27 cellular contexts compared by ENCODE assay signal in the genomic region with DNA sequence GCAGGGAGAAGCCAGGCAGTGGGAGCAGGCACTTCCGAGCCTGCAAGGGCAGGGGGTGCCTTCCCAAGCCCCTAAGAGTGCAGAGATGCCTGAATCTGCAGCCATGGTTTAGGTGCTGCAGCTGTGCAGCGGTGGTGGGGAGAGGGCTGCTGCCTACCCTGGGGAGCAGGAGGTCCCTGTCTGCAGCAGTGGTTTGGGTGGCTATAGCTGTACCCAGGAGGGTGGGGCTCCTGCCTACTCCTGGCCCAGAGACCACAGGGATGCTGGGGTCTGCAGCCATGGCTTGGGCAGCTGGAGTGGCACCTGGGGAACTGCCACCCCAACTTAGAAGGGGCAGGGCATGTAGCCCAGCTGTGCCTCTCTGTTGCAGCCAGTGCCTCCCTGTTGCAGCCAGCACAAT.
"Had no signal": no experiment of that assay in that cellular context is flagged by ENCODE, and none has a peak within 500 bp of the region (broad histone marks: within the 10 kb centered on the region; RNA-seq: fewer than 3 reads in every experiment).

No MANE protein-coding gene starts in this region.

- H3K36me3 ChIP-seq: esophagus squamous epithelium, gastrocnemius medialis, heart left ventricle, left ventricle myocardium inferior, lower lobe of right lung had no signal

- DNase-seq: effector CD8-positive, alpha-beta T cell; effector memory CD8-positive, alpha-beta T cell; endodermal cell; erythroblast; esophagus squamous epithelium; foreskin fibroblast; foreskin melanocyte; gastrocnemius medialis; hypothalamus; immature natural killer cell; islet precursor cell; kidney; kidney glomerular epithelial cell; left colon; left ventricle myocardium inferior; lower lobe of right lung; mesenchymal stem cell; mucosa of descending colon; naive B cell had no signal

- H3K4me2 ChIP-seq: hepatocyte had no signal

- H3K4me3 Mint-ChIP-seq: dendritic cell treated with granulocyte-macrophage colony-stimulating factor and Interleukin-4, amounts not matched to agents 40 ng/mL and 50 ng/mL, for 4 days; effector memory CD8-positive, alpha-beta T cell; endodermal cell; immature natural killer cell; mesothelial cell of epicardium; naive B cell had no signal

- H3K9me3 Mint-ChIP-seq: dendritic cell treated with granulocyte-macrophage colony-stimulating factor and Interleukin-4, amounts not matched to agents 40 ng/mL and 50 ng/mL, for 4 days; effector memory CD8-positive, alpha-beta T cell; endodermal cell; mesothelial cell of epicardium; naive B cell had no signal

- H3K4me1 ChIP-seq: gastrocnemius medialis, heart left ventricle, left ventricle myocardium inferior, lower lobe of right lung had no signal

- H3K4me3 ChIP-seq: coronary artery, esophagus squamous epithelium, gastrocnemius medialis, heart left ventricle, hepatocyte, left ventricle myocardium inferior, lower lobe of right lung, mucosa of descending colon had no signal

- H3K36me3 Mint-ChIP-seq: immature natural killer cell, mesothelial cell of epicardium, naive B cell had no signal

- H3K27ac ChIP-seq: coronary artery, epithelial cell of prostate, esophagus squamous epithelium, gastrocnemius medialis, heart left ventricle, hepatocyte, left ventricle myocardium inferior, lower lobe of right lung had no signal

- H3K9me3 ChIP-seq: esophagus squamous epithelium, gastrocnemius medialis, heart left ventricle, left ventricle myocardium inferior, lower lobe of right lung, mucosa of descending colon had no signal

- ATAC-seq: effector memory CD8-positive, alpha-beta T cell; esophagus mucosa; gastrocnemius medialis; heart left ventricle; left colon; left lobe of liver; mucosa of descending colon had no signal

- H3K27me3 ChIP-seq: esophagus squamous epithelium, gastrocnemius medialis, heart left ventricle, hepatocyte had no signal

- H3K27ac Mint-ChIP-seq: dendritic cell treated with granulocyte-macrophage colony-stimulating factor and Interleukin-4, amounts not matched to agents 40 ng/mL and 50 ng/mL, for 4 days; effector memory CD8-positive, alpha-beta T cell; endodermal cell; immature natural killer cell; mesothelial cell of epicardium; naive B cell had no signal

- H3K79me2 ChIP-seq: hepatocyte had no signal

- H3K4me1 Mint-ChIP-seq: immature natural killer cell, naive B cell had no signal

- H2AFZ ChIP-seq: hepatocyte had no signal
